ENCODE assay signal across 11 cellular contexts in genomic region chr10:60810437-60811182, GRCh38. TPM values are rescaled to one million over a fixed set of nuclear protein-coding genes. Genes with fewer than 3 reads are reported as not detected.
A peak's percentile ranks its signal among the peaks of the same experiment; 100 is the strongest.
DNase-seq lines count a peak whose midpoint lies in the region; ATAC-seq, FAIRE-seq and TF ChIP-seq lines count a peak whose summit lies in the region.
"Had no signal": no experiment of that assay in that cellular context is flagged by ENCODE, and none has a peak within 500 bp of the region (broad histone marks: within the 10 kb centered on the region; RNA-seq: fewer than 3 reads in every experiment).

No MANE protein-coding gene starts in this region.

- H4K20me1 ChIP-seq in HepG2 (ENCODE audit: insufficient read depth, low read length), result no peaks in the 10 kb centered on the region

- H2AFZ ChIP-seq in HepG2 (ENCODE audit: low read length), result no peak overlapping the region

- H3K9me3 ChIP-seq in HepG2 (ENCODE audit: low read length), result no peaks in the 10 kb centered on the region
- H3K9me3 ChIP-seq in thoracic aorta, result no peaks in the 10 kb centered on the region
- H3K9me3 ChIP-seq in HAP-1, result no peaks in the 10 kb centered on the region
- no peaks in the 10 kb centered on the region for H3K9me3 ChIP-seq in body of pancreas
- H3K9me3 ChIP-seq: upper lobe of left lung had no signal

- in situ Hi-C loops in HepG2 (cut with HindIII; ENCODE audit: extremely low pct_ligation_motif_present, low pct_unique_long_range_greater_than_20kb) (loop anchor here (10.0 to 25.0 kb wide), 2 partner anchors 802 to 924 kb away; no protein-coding TSS in a partner anchor), HAP-1 (cut with MboI; ENCODE audit: low sequenced_read_pairs) (loop anchor here (25.0 kb wide), 2 partner anchors 477 to 927 kb away; no protein-coding TSS in a partner anchor)

- H3K36me3 ChIP-seq in HepG2 (replicated peaks in 1 of 2; ENCODE audit: control insufficient read depth in 1 of 2, insufficient read depth in 2 of 2, low read length in 2 of 2) (no peaks in the 10 kb centered on the region), thoracic aorta (no peaks in the 10 kb centered on the region), HAP-1 (replicated peaks) (no peaks in the 10 kb centered on the region), body of pancreas (replicated peaks in 1 of 2; ENCODE audit: insufficient read depth in 1 of 2, low read depth in 2 of 2) (no peaks in the 10 kb centered on the region)
- H3K36me3 ChIP-seq: upper lobe of left lung had no signal

- H3K4me2 ChIP-seq in HepG2 (ENCODE audit: low read depth, low read length), result no peak overlapping the region

- peak; percentile 56 for DNase-seq in MV-4-11 (lab: John Stamatoyannopoulos, UW)
- peak; percentile 84 for DNase-seq in dermis blood vessel endothelial cell
- peak; percentile 18 for DNase-seq in HepG2 (ENCODE audit: low spot score)
- DNase-seq in thoracic aorta (ENCODE audit: low spot score), result no peak
- DNase-seq in LoVo (ENCODE audit: low spot score), result no peak
- DNase-seq in HAP-1 (ENCODE audit: low spot score in 2 of 2), result no peak
- no peak for DNase-seq in body of pancreas
- DNase-seq: NCI-H526; stimulated activated CD4-positive, alpha-beta T cell treated with anti-CD3 and anti-CD28 coated beads, Interleukin-15, amount 100 ng/mL, for 24 hours; upper lobe of left lung had no signal

- no peak for TF ChIP-seq POLR2A in HepG2 (IDR thresholded peaks at IDR 0.05; ENCODE audit: insufficient read depth in 1 of 2, low read depth in 2 of 2, low read length in 2 of 2)
- TF ChIP-seq POLR2A in body of pancreas (IDR thresholded peaks at IDR 0.05), result no peak

- H3K4me3 ChIP-seq in HepG2 (replicated peaks in 1 of 3; ENCODE audit: insufficient read depth in 1 of 3, low read depth in 2 of 3, low read length in 3 of 3) (no peak overlapping the region), thoracic aorta (no peak overlapping the region), HAP-1 (no peak overlapping the region), body of pancreas (no peak overlapping the region)
- H3K4me3 ChIP-seq: upper lobe of left lung had no signal

- H3K4me1 ChIP-seq in HepG2 (ENCODE audit: insufficient read depth, low read length) (peaks cover 9% of the 10 kb centered on the region; the same call in 1 of the 2 replicates), thoracic aorta (ENCODE audit: control insufficient read depth in 1 of 2, low read depth in 2 of 2) (peaks cover 3 to 9% of the 10 kb centered on the region in 2 donors), HAP-1 (peaks cover 10% of the 10 kb centered on the region), body of pancreas (no peaks in the 10 kb centered on the region)

- TF ChIP-seq RAD21 in HepG2 (CRISPR knock-in tag; IDR thresholded peaks at IDR 0.05), result no peak

- H3K27ac ChIP-seq in HepG2 (ENCODE audit: extremely low read length, insufficient read depth, low read length) (no peak overlapping the region), thoracic aorta (no peak overlapping the region), body of pancreas (no peak overlapping the region)

- FAIRE-seq in HepG2 (lab: Jason Lieb, UNC), result no peak

- CTCF ChIA-PET in HepG2 (lab: Yijun Ruan, JAX; ENCODE audit: low intra/inter-chr PET ratio, low total read pairs), result no interaction called here

- BruUV-seq in HepG2 (replicated peaks; lab: Mats Ljungman, UMichigan), result no TSS peak

- ATAC-seq in HepG2 (peak; percentile 36), thoracic aorta (ENCODE audit: insufficient number of reproducible peaks, low FRiP score, low read depth) (peak; percentile 69), body of pancreas (no peak)
- ATAC-seq: WTC11 had no signal

- H3K79me2 ChIP-seq in HepG2 (ENCODE audit: insufficient read depth, low read length), result no peaks in the 10 kb centered on the region

- intact Hi-C loops in HepG2 (cut with micrococcal nuclease; ENCODE audit: unreplicated experiment), result loop anchor here (10.0 kb wide), 1 partner anchor 1024 kb away; no protein-coding TSS in a partner anchor
- intact Hi-C loops in body of pancreas (cut with DNase I), result no loop called here

- TF ChIP-seq CTCF in HepG2 (CRISPR knock-in tag; IDR thresholded peaks at IDR 0.05), result no peak
- no peak for TF ChIP-seq CTCF in thoracic aorta (IDR thresholded peaks at IDR 0.05)
- no peak for TF ChIP-seq CTCF in body of pancreas (IDR thresholded peaks at IDR 0.05)

- TF ChIP-seq EP300 in HepG2 (IDR thresholded peaks at IDR 0.05; ENCODE audit: low read depth in 2 of 2, low read length in 2 of 2), result no peak
- TF ChIP-seq EP300 in HepG2 (CRISPR knock-in tag; IDR thresholded peaks at IDR 0.05; ENCODE audit: borderline replicate concordance), result no peak

- H3K27me3 ChIP-seq in HepG2 (ENCODE audit: control insufficient read depth in 1 of 2, insufficient read depth in 2 of 2, low read length in 2 of 2), result no peaks in the 10 kb centered on the region
- no peaks in the 10 kb centered on the region for H3K27me3 ChIP-seq in thoracic aorta (replicated peaks; ENCODE audit: insufficient read depth)
- no peaks in the 10 kb centered on the region for H3K27me3 ChIP-seq in HAP-1 (ENCODE audit: low read depth)
- H3K27me3 ChIP-seq in body of pancreas, result no peaks in the 10 kb centered on the region
- H3K27me3 ChIP-seq: upper lobe of left lung had no signal

- WGBS in HepG2 (ENCODE audit: low lambda C conversion rate), result 49% methylated on average over 4 of the region's 4 CpGs
- WGBS in body of pancreas, 2 donors, result 47 to 56% methylated on average over 4 of the region's 4 CpGs

- POLR2A ChIA-PET in HepG2 (lab: Yijun Ruan, JAX), result no interaction called here

- no peak overlapping the region for H3K9ac ChIP-seq in HepG2 (ENCODE audit: insufficient read depth, low read depth, low read length)

TF ChIP-seq in HepG2, 621 proteins besides CTCF, POLR2A, EP300 and RAD21:
- no peak for TF ChIP-seq ZNF256 (CRISPR knock-in tag; conservative IDR thresholded peaks at IDR 0.05)
- TF ChIP-seq SOX5 (CRISPR knock-in tag; IDR thresholded peaks at IDR 0.05; ENCODE audit: borderline replicate concordance), result 0 out of 2 replicates have a peak, but pooled peaks have one; percentile 38
- no peak for TF ChIP-seq ZNF883 (CRISPR knock-in tag; IDR thresholded peaks at IDR 0.05; ENCODE audit: not compliant biosample characterization)
- peak; percentile 93 for TF ChIP-seq MEF2D (CRISPR knock-in tag; IDR thresholded peaks at IDR 0.05)
- no peak for TF ChIP-seq U2AF1 (optimal IDR thresholded peaks at IDR 0.05; ENCODE audit: low read depth, low read length)
- no peak for TF ChIP-seq SOX13 (IDR thresholded peaks at IDR 0.05)
- peak in 1 of 2 experiments; percentile 10; a peak in 1 of 4 replicates for TF ChIP-seq SOX13 (CRISPR knock-in tag; conservative IDR thresholded peaks at IDR 0.05 in 1 of 2, IDR thresholded peaks at IDR 0.05 in 1 of 2)
- no peak for TF ChIP-seq HMG20B (CRISPR knock-in tag; conservative IDR thresholded peaks at IDR 0.05)
- peak; percentile 48; the same call in 1 of the 2 replicates for TF ChIP-seq TFE3 (CRISPR knock-in tag; IDR thresholded peaks at IDR 0.05)
- 0 out of 2 replicates have a peak, but pooled peaks have one; percentile 5 for TF ChIP-seq HNF4A (CRISPR knock-in tag; IDR thresholded peaks at IDR 0.05)
TF ChIP-seq in HepG2: peak in this region for 5.

RNA-seq across cellular contexts. Expression of gene CDK1, which starts 32.3 kb away (rescaled TPM):
- 38.8 and 100 TPM in 2 replicates for total RNA-seq in dermis blood vessel endothelial cell
- total RNA-seq in HepG2 (2016; rRNA removed; fragmentation: Illumina TruSeq; extraction: Trizol), result 132 and 221 TPM in 2 replicates
- 25.7 and 32.5 TPM in 2 replicates for total RNA-seq in HepG2 (2016; cell fraction: cytosol; rRNA removed; fragmentation: Illumina TruSeq; extraction: Trizol; ENCODE audit: low read depth)
- total RNA-seq in HepG2 (2016; cell fraction: insoluble cytoplasmic fraction; rRNA removed; fragmentation: Illumina TruSeq; extraction: Trizol), result 132 and 217 TPM in 2 replicates
- total RNA-seq in HepG2 (2016; cell fraction: membrane; rRNA removed; fragmentation: Illumina TruSeq; extraction: Trizol), result 45.2 and 55.5 TPM in 2 replicates
- total RNA-seq in HepG2 (2016; cell fraction: nucleus; rRNA removed; fragmentation: Illumina TruSeq; extraction: Trizol), result 113 and 116 TPM in 2 replicates
- 23.1 and 42.6 TPM in 2 replicates for polyA plus RNA-seq in HepG2 (2011; rRNA removed)
- polyA plus RNA-seq in HepG2 (2011; cell fraction: cytosol; rRNA removed), result 12.9 and 15.9 TPM in 2 replicates
- 23.4 and 24.8 TPM in 2 replicates for polyA plus RNA-seq in HepG2 (2011; cell fraction: nucleus; rRNA removed)
- polyA plus RNA-seq in HepG2 (2012), result 20.0 and 41.3 TPM in 2 replicates
- 7.5 and 9.0 TPM in 2 replicates for polyA plus RNA-seq in HepG2 (2016; cell fraction: cytosol; fragmentation: Illumina TruSeq; extraction: Trizol; ENCODE audit: low read depth)
- polyA plus RNA-seq in HepG2 (2016; cell fraction: insoluble cytoplasmic fraction; fragmentation: Illumina TruSeq; extraction: Trizol; ENCODE audit: low read depth), result 154 and 181 TPM in 2 replicates
- 17.0 and 17.2 TPM in 2 replicates for polyA plus RNA-seq in HepG2 (2016; cell fraction: membrane; fragmentation: Illumina TruSeq; extraction: Trizol; ENCODE audit: low read depth)
- polyA plus RNA-seq in HepG2 (2016; cell fraction: nucleus; fragmentation: Illumina TruSeq; extraction: Trizol; ENCODE audit: insufficient read depth, low read depth), result 177 and 183 TPM in 2 replicates
- 6.0 and 23.9 TPM in 2 replicates for polyA minus RNA-seq in HepG2 (2011; rRNA and poly(A)+ RNA removed; ENCODE audit: low replicate concordance)
- 9.6 and 14.5 TPM in 2 replicates for polyA minus RNA-seq in HepG2 (2011; cell fraction: cytosol; rRNA and poly(A)+ RNA removed)
- polyA minus RNA-seq in HepG2 (2011; cell fraction: nucleus; rRNA and poly(A)+ RNA removed), result 33.8 and 62.3 TPM in 2 replicates
- total RNA-seq in thoracic aorta, result 1 to 10 TPM in 1 of 2 donors, under 1 TPM in 1; 0.71 to 2.0 TPM
- under 1 TPM in 1 of 2 donors, not detected in 1; 0.66 TPM for total RNA-seq in body of pancreas

Comparison
In these comparisons a context has a peak if more than half of its experiments do, and no peak if none do; other contexts are left out.
1. DNase-seq: peak in MV-4-11 (single experiment), dermis blood vessel endothelial cell (single experiment) and HepG2 (single experiment); none in thoracic aorta (single experiment), LoVo (single experiment), HAP-1 (0 of 2) and body of pancreas (0 of 4).
2. RNA of gene CDK1, which starts 32.3 kb away (total RNA-seq): 25.7 to 221 TPM in HepG2 and 38.8 to 100 TPM in dermis blood vessel endothelial cell; 0.71 to 2.0 TPM in thoracic aorta and 0.66 TPM in body of pancreas; every median in the first group is over 4 times any median in the second.